ENCODE assay signal across 24 cellular contexts in genomic region chr1:29782846-29783500, GRCh38.
"Had no signal": no experiment of that assay in that cellular context is flagged by ENCODE, and none has a peak within 500 bp of the region (broad histone marks: within the 10 kb centered on the region; RNA-seq: fewer than 3 reads in every experiment).

No MANE protein-coding gene starts in this region.

- H3K4me1 ChIP-seq: ascending aorta, Peyer's patch, SJCRH30 had no signal

- H3K36me3 ChIP-seq: ascending aorta, Peyer's patch, SJCRH30 had no signal

- ATAC-seq: activated naive CD4-positive, alpha-beta T cell treated with anti-CD3 and anti-CD28 coated beads, Interleukin-2, amount 50 U/mL, for 72 hours; activated naive CD8-positive, alpha-beta T cell treated with anti-CD3 and anti-CD28 coated beads, Interleukin-2, amount 50 U/mL, for 24 hours; K562 had no signal

- H3K27ac ChIP-seq: ascending aorta, Peyer's patch, RWPE1, SJCRH30 had no signal

- H3K27me3 ChIP-seq: ascending aorta, Peyer's patch had no signal

- H3K9me3 ChIP-seq: ascending aorta, Peyer's patch, SJCRH30 had no signal

- H3K4me3 ChIP-seq: ascending aorta, K562, Peyer's patch, SJCRH30 had no signal

- DNase-seq: activated B cell treated with CpG ODN at 0.5 μM for 24 hours; activated CD4-positive, alpha-beta T cell treated with anti-CD3 and anti-CD28 coated beads for 1 hour; activated CD4-positive, alpha-beta T cell treated with anti-CD3 and anti-CD28 coated beads, Interleukin-2, amount 50 U/mL, for 48 hours; activated CD8-positive, alpha-beta memory T cell treated with anti-CD3 and anti-CD28 coated beads, Interleukin-2, amount 50 U/mL, for 48 hours; activated effector memory CD4-positive, alpha-beta T cell treated with Interleukin-2 at 50 U/mL for 16 hours; activated naive CD4-positive, alpha-beta T cell; activated naive CD8-positive, alpha-beta T cell treated with anti-CD3 and anti-CD28 coated beads, Interleukin-2, amount 50 U/mL, for 24 hours; activated T-cell treated with anti-CD3 and anti-CD28 coated beads, Interleukin-2, amount 50 U/mL, for 24 hours; amniotic stem cell; Karpas-422; MM.1S; NCI-H1105 treated with DMSO at 0.1 percent for 48 hours; NCI-H1436 treated with DMSO at 0.1 percent for 48 hours; NCI-H187; NCI-H2081; NCI-H510A treated with DMSO at 0.1 percent for 48 hours; NCI-H69; Peyer's patch; Right ventricle myocardium superior; SJCRH30 had no signal
